In genomic region chr1:36766481-36766880, GRCh38 we compare ENCODE assay signal across 1 cellular context.
TF ChIP-seq lines count a peak whose summit lies in the region.

No MANE protein-coding gene starts in this region.

TF ChIP-seq in HepG2, 621 proteins besides CTCF, POLR2A, EP300 and RAD21 (continued from another document):
- TF ChIP-seq AKNA (CRISPR knock-in tag; IDR thresholded peaks at IDR 0.05; ENCODE audit: borderline replicate concordance): no peak
- TF ChIP-seq RFXANK (CRISPR knock-in tag; IDR thresholded peaks at IDR 0.05): no peak
- TF ChIP-seq HNRNPUL1 (IDR thresholded peaks at IDR 0.05; ENCODE audit: low read depth, low read length): no peak
- no peak for TF ChIP-seq ZNF256 (CRISPR knock-in tag; conservative IDR thresholded peaks at IDR 0.05)
- no peak for TF ChIP-seq MXD3 (CRISPR knock-in tag; IDR thresholded peaks at IDR 0.05)
- no peak for TF ChIP-seq ZNF790 (CRISPR knock-in tag; IDR thresholded peaks at IDR 0.05; ENCODE audit: borderline replicate concordance)
- no peak for TF ChIP-seq CERS6 (CRISPR knock-in tag; IDR thresholded peaks at IDR 0.05)
- no peak for TF ChIP-seq ZFX (CRISPR knock-in tag; IDR thresholded peaks at IDR 0.05; ENCODE audit: low read depth)
- TF ChIP-seq FOXK2 (IDR thresholded peaks at IDR 0.05): no peak
- TF ChIP-seq CCDC6 (CRISPR knock-in tag; IDR thresholded peaks at IDR 0.05): no peak
